1 cellular context compared by ENCODE assay signal in the genomic region with DNA sequence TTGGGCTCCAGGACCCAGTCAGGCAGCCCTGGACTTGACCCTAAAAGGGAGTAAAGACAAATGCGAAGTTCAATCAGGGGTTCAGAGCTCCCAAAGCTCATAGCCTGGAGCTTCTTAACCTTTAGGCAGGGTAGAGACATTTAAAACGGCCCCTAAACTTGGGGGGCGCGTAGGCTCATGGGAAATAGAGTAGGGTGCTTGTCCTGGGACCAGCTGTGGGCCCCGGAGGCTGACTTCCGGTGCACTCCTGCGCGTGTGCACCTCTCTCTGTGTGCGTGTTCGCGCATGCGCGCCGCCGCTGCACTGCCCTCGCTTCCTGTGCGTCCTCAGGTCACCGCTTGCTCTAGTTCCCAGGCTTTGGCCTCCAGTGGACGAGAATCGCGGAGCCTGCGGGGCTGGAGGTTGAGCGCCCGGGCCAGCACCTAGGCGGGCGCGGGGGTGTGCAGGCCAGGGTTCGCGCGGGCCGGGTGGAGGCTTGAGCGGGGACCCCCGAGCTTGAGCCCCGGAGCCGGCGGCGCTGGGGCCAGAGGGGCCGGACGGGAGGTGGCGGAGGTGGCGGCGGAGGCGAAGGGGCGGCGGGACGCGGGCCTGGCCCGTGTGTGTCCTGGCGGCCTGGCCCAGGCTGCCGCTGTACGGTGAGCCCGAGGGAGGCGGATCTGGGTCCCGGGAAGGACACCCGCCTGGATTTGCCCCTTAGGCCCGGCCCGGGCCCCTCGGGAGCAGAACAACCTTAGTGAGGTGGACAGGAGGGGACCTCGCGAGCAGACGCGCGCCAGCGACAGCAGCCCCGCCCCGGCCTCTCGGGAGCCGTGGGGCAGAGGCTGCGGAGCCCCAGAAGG.
TF ChIP-seq lines count a peak whose summit lies in the region.

A gene (plus strand): TSS at position 303 of the 839 bp plus-strand sequence. CDS start 2,217 bp downstream, outside the sequence.

TF ChIP-seq in HEK293, 187 proteins besides CTCF, POLR2A, EP300 and RAD21 (continued from another document and continues in another):
- TF ChIP-seq, protein P1, sequence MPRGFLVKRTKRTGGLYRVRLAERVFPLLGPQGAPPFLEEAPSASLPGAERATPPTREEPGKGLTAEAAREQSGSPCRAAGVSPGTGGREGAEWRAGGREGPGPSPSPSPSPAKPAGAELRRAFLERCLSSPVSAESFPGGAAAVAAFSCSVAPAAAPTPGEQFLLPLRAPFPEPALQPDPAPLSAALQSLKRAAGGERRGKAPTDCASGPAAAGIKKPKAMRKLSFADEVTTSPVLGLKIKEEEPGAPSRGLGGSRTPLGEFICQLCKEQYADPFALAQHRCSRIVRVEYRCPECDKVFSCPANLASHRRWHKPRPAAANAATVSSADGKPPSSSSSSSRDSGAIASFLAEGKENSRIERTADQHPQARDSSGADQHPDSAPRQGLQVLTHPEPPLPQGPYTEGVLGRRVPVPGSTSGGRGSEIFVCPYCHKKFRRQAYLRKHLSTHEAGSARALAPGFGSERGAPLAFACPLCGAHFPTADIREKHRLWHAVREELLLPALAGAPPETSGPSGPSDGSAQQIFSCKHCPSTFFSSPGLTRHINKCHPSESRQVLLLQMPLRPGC (tag by site-specific recombination; IDR thresholded peaks at IDR 0.05), result no peak
- TF ChIP-seq, protein P2, sequence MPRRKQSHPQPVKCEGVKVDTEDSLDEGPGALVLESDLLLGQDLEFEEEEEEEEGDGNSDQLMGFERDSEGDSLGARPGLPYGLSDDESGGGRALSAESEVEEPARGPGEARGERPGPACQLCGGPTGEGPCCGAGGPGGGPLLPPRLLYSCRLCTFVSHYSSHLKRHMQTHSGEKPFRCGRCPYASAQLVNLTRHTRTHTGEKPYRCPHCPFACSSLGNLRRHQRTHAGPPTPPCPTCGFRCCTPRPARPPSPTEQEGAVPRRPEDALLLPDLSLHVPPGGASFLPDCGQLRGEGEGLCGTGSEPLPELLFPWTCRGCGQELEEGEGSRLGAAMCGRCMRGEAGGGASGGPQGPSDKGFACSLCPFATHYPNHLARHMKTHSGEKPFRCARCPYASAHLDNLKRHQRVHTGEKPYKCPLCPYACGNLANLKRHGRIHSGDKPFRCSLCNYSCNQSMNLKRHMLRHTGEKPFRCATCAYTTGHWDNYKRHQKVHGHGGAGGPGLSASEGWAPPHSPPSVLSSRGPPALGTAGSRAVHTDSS (tag by site-specific recombination; IDR thresholded peaks at IDR 0.05), result no peak
- TF ChIP-seq ZNF768 (tag by site-specific recombination; IDR thresholded peaks at IDR 0.05) (no peak), ZNF335 (tag by site-specific recombination; conservative IDR thresholded peaks at IDR 0.05) (peak; percentile 62), ZNF394 (tag by site-specific recombination; IDR thresholded peaks at IDR 0.05; ENCODE audit: borderline replicate concordance) (no peak), ZNF558 (tag by site-specific recombination; IDR thresholded peaks at IDR 0.05) (no peak), ZNF10 (tag by site-specific recombination; IDR thresholded peaks at IDR 0.05) (no peak), ZNF837 (tag by site-specific recombination; IDR thresholded peaks at IDR 0.05) (no peak), ZNF132 (tag by site-specific recombination; IDR thresholded peaks at IDR 0.05; ENCODE audit: borderline replicate concordance) (no peak), ZNF354C (tag by site-specific recombination; IDR thresholded peaks at IDR 0.05; ENCODE audit: borderline replicate concordance, low read depth) (no peak), SP3 (tag by site-specific recombination; IDR thresholded peaks at IDR 0.05) (no peak), REPIN1 (tag by site-specific recombination; IDR thresholded peaks at IDR 0.05; ENCODE audit: low read depth) (no peak), ZNF624 (tag by site-specific recombination; IDR thresholded peaks at IDR 0.05) (no peak), KLF9 (tag by site-specific recombination; IDR thresholded peaks at IDR 0.05; ENCODE audit: low read depth) (no peak), ZNF585B (tag by site-specific recombination; IDR thresholded peaks at IDR 0.05) (no peak), ZNF549 (tag by site-specific recombination; IDR thresholded peaks at IDR 0.05) (no peak), ZBTB48 (tag by site-specific recombination; IDR thresholded peaks at IDR 0.05) (peak; percentile 100), ZNF654 (tag by site-specific recombination; IDR thresholded peaks at IDR 0.05; ENCODE audit: low read depth) (no peak), ZNF544 (tag by site-specific recombination; IDR thresholded peaks at IDR 0.05) (no peak), ZNF530 (tag by site-specific recombination; IDR thresholded peaks at IDR 0.05; ENCODE audit: low read depth) (no peak), ZNF16 (tag by site-specific recombination; IDR thresholded peaks at IDR 0.05; ENCODE audit: low read depth) (no peak), ZFP3 (tag by site-specific recombination; IDR thresholded peaks at IDR 0.05; ENCODE audit: low read depth) (no peak), MZF1 (tag by site-specific recombination; IDR thresholded peaks at IDR 0.05; ENCODE audit: borderline replicate concordance) (no peak), ZNF133 (tag by site-specific recombination; IDR thresholded peaks at IDR 0.05) (no peak)
- TF ChIP-seq, protein P3, sequence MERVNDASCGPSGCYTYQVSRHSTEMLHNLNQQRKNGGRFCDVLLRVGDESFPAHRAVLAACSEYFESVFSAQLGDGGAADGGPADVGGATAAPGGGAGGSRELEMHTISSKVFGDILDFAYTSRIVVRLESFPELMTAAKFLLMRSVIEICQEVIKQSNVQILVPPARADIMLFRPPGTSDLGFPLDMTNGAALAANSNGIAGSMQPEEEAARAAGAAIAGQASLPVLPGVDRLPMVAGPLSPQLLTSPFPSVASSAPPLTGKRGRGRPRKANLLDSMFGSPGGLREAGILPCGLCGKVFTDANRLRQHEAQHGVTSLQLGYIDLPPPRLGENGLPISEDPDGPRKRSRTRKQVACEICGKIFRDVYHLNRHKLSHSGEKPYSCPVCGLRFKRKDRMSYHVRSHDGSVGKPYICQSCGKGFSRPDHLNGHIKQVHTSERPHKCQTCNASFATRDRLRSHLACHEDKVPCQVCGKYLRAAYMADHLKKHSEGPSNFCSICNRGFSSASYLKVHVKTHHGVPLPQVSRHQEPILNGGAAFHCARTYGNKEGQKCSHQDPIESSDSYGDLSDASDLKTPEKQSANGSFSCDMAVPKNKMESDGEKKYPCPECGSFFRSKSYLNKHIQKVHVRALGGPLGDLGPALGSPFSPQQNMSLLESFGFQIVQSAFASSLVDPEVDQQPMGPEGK (tag by site-specific recombination; IDR thresholded peaks at IDR 0.05), result no peak
- TF ChIP-seq, protein P4, sequence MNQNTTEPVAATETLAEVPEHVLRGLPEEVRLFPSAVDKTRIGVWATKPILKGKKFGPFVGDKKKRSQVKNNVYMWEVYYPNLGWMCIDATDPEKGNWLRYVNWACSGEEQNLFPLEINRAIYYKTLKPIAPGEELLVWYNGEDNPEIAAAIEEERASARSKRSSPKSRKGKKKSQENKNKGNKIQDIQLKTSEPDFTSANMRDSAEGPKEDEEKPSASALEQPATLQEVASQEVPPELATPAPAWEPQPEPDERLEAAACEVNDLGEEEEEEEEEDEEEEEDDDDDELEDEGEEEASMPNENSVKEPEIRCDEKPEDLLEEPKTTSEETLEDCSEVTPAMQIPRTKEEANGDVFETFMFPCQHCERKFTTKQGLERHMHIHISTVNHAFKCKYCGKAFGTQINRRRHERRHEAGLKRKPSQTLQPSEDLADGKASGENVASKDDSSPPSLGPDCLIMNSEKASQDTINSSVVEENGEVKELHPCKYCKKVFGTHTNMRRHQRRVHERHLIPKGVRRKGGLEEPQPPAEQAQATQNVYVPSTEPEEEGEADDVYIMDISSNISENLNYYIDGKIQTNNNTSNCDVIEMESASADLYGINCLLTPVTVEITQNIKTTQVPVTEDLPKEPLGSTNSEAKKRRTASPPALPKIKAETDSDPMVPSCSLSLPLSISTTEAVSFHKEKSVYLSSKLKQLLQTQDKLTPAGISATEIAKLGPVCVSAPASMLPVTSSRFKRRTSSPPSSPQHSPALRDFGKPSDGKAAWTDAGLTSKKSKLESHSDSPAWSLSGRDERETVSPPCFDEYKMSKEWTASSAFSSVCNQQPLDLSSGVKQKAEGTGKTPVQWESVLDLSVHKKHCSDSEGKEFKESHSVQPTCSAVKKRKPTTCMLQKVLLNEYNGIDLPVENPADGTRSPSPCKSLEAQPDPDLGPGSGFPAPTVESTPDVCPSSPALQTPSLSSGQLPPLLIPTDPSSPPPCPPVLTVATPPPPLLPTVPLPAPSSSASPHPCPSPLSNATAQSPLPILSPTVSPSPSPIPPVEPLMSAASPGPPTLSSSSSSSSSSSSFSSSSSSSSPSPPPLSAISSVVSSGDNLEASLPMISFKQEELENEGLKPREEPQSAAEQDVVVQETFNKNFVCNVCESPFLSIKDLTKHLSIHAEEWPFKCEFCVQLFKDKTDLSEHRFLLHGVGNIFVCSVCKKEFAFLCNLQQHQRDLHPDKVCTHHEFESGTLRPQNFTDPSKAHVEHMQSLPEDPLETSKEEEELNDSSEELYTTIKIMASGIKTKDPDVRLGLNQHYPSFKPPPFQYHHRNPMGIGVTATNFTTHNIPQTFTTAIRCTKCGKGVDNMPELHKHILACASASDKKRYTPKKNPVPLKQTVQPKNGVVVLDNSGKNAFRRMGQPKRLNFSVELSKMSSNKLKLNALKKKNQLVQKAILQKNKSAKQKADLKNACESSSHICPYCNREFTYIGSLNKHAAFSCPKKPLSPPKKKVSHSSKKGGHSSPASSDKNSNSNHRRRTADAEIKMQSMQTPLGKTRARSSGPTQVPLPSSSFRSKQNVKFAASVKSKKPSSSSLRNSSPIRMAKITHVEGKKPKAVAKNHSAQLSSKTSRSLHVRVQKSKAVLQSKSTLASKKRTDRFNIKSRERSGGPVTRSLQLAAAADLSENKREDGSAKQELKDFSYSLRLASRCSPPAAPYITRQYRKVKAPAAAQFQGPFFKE (tag by site-specific recombination; IDR thresholded peaks at IDR 0.05; ENCODE audit: borderline replicate concordance), result no peak
- TF ChIP-seq, protein P5, sequence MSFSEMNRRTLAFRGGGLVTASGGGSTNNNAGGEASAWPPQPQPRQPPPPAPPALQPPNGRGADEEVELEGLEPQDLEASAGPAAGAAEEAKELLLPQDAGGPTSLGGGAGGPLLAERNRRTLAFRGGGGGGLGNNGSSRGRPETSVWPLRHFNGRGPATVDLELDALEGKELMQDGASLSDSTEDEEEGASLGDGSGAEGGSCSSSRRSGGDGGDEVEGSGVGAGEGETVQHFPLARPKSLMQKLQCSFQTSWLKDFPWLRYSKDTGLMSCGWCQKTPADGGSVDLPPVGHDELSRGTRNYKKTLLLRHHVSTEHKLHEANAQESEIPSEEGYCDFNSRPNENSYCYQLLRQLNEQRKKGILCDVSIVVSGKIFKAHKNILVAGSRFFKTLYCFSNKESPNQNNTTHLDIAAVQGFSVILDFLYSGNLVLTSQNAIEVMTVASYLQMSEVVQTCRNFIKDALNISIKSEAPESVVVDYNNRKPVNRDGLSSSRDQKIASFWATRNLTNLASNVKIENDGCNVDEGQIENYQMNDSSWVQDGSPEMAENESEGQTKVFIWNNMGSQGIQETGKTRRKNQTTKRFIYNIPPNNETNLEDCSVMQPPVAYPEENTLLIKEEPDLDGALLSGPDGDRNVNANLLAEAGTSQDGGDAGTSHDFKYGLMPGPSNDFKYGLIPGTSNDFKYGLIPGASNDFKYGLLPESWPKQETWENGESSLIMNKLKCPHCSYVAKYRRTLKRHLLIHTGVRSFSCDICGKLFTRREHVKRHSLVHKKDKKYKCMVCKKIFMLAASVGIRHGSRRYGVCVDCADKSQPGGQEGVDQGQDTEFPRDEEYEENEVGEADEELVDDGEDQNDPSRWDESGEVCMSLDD (tag by site-specific recombination; IDR thresholded peaks at IDR 0.05), result 0 out of 2 replicates have a peak, but pooled peaks have one; percentile 31
- TF ChIP-seq, protein P6, sequence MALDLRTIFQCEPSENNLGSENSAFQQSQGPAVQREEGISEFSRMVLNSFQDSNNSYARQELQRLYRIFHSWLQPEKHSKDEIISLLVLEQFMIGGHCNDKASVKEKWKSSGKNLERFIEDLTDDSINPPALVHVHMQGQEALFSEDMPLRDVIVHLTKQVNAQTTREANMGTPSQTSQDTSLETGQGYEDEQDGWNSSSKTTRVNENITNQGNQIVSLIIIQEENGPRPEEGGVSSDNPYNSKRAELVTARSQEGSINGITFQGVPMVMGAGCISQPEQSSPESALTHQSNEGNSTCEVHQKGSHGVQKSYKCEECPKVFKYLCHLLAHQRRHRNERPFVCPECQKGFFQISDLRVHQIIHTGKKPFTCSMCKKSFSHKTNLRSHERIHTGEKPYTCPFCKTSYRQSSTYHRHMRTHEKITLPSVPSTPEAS (tag by site-specific recombination; IDR thresholded peaks at IDR 0.05), result no peak
- TF ChIP-seq, protein P7, sequence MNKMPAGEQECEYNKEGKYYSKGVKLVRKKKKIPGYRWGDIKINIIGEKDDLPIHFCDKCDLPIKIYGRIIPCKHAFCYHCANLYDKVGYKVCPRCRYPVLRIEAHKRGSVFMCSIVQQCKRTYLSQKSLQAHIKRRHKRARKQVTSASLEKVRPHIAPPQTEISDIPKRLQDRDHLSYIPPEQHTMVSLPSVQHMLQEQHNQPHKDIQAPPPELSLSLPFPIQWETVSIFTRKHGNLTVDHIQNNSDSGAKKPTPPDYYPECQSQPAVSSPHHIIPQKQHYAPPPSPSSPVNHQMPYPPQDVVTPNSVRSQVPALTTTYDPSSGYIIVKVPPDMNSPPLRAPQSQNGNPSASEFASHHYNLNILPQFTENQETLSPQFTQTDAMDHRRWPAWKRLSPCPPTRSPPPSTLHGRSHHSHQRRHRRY (tag by site-specific recombination; IDR thresholded peaks at IDR 0.05), result no peak
- TF ChIP-seq, protein P8, sequence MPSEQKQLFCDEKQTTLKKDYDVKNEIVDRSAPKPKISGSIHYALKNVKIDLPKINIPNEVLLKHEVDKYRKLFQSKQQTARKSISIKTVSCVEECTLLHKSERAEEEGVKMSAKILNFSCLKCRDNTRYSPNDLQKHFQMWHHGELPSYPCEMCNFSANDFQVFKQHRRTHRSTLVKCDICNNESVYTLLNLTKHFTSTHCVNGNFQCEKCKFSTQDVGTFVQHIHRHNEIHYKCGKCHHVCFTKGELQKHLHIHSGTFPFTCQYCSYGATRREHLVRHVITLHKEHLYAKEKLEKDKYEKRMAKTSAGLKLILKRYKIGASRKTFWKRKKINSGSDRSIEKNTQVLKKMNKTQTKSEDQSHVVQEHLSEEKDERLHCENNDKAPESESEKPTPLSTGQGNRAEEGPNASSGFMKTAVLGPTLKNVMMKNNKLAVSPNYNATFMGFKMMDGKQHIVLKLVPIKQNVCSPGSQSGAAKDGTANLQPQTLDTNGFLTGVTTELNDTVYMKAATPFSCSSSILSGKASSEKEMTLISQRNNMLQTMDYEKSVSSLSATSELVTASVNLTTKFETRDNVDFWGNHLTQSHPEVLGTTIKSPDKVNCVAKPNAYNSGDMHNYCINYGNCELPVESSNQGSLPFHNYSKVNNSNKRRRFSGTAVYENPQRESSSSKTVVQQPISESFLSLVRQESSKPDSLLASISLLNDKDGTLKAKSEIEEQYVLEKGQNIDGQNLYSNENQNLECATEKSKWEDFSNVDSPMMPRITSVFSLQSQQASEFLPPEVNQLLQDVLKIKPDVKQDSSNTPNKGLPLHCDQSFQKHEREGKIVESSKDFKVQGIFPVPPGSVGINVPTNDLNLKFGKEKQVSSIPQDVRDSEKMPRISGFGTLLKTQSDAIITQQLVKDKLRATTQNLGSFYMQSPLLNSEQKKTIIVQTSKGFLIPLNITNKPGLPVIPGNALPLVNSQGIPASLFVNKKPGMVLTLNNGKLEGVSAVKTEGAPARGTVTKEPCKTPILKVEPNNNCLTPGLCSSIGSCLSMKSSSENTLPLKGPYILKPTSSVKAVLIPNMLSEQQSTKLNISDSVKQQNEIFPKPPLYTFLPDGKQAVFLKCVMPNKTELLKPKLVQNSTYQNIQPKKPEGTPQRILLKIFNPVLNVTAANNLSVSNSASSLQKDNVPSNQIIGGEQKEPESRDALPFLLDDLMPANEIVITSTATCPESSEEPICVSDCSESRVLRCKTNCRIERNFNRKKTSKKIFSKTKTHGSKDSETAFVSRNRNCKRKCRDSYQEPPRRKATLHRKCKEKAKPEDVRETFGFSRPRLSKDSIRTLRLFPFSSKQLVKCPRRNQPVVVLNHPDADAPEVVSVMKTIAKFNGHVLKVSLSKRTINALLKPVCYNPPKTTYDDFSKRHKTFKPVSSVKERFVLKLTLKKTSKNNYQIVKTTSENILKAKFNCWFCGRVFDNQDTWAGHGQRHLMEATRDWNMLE (tag by site-specific recombination; conservative IDR thresholded peaks at IDR 0.05; ENCODE audit: low read depth), result peak; percentile 96
